Comparison of ENCODE assay signal across 8 cellular contexts in genomic region chr10:7408494-7409044, GRCh38. TPM values are rescaled to one million over a fixed set of nuclear protein-coding genes. Genes with fewer than 3 reads are reported as not detected.
DNase-seq lines count a peak whose midpoint lies in the region; ATAC-seq and TF ChIP-seq lines count a peak whose summit lies in the region.

No MANE protein-coding gene starts in this region.

- peaks cover 22 to 65% of the 10 kb centered on the region in 2 donors for H3K27me3 ChIP-seq in left lung

- H3K36me3 Mint-ChIP-seq in chondrocyte (ENCODE audit: low read depth), result no peaks in the 10 kb centered on the region

- TF ChIP-seq CTCF in VCaP (conservative IDR thresholded peaks at IDR 0.05) (peak; percentile 85), chondrocyte (IDR thresholded peaks at IDR 0.05) (peak; percentile 88), left lung (IDR thresholded peaks at IDR 0.05) (peak; percentile 38 to 56)

- H3K4me3 Mint-ChIP-seq in chondrocyte (ENCODE audit: unreplicated experiment), result peak overlapping the region; percentile 87

- no peaks in the 10 kb centered on the region for H3K9me3 ChIP-seq in left lung

- H3K4me3 ChIP-seq in left lung, result peak overlapping the region; percentile 64 to 69

- H3K4me1 Mint-ChIP-seq in chondrocyte (ENCODE audit: low read depth), result peaks cover 30% of the 10 kb centered on the region

- DNase-seq in GM03348 (ENCODE audit: low spot score) (peak; percentile 66), chondrocyte (ENCODE audit: low spot score) (no peak), left lung (peak; percentile 56 to 90), EL (no peak)
- DNase-seq in stimulated activated CD4-positive, alpha-beta T cell treated with anti-CD3 and anti-CD28 coated beads, TNF-alpha, amount 100 ng/mL, for 24 hours (ENCODE audit: low read depth in 3 of 3), result peak in 2 of 3 experiments; percentile 22 to 38

- intact Hi-C loops in left lung (cut with DNase I), result loop anchor here in 1 of 2 donors (5.0 kb wide), 1 partner anchor 146 kb away; no protein-coding TSS in a partner anchor

- peak; percentile 37 for ATAC-seq in HG03095 (IDR thresholded peaks at IDR 0.05; ENCODE audit: unreplicated experiment)
- ATAC-seq in left lung, result peak; percentile 68
- ATAC-seq in GM18858 (IDR thresholded peaks at IDR 0.05; ENCODE audit: unreplicated experiment), result no peak

- H3K4me1 ChIP-seq in left lung, result peaks cover 15 to 74% of the 10 kb centered on the region in 2 donors

- no peaks in the 10 kb centered on the region for H3K9me3 Mint-ChIP-seq in chondrocyte (ENCODE audit: low read depth)

- H3K27me3 Mint-ChIP-seq in chondrocyte (ENCODE audit: low read depth), result peaks cover 20% of the 10 kb centered on the region

- H3K36me3 ChIP-seq in left lung, result no peaks in the 10 kb centered on the region

- no peak overlapping the region for H3K27ac Mint-ChIP-seq in chondrocyte (ENCODE audit: unreplicated experiment)

- no peak overlapping the region for H3K27ac ChIP-seq in VCaP
- peak overlapping the region; percentile 16 to 41 for H3K27ac ChIP-seq in left lung

RNA-seq across cellular contexts. Expression of gene SFMBT2, which starts 2.3 kb away (rescaled TPM):
- total RNA-seq in chondrocyte (1.8 to 2.0 TPM (median 1.9 TPM) in 3 replicates), left lung (10 to 100 TPM in 1 of 2 donors, 1 to 10 TPM in 1; 6.0 to 12.6 TPM)

Comparison
In these comparisons a context has a peak if more than half of its experiments do, and no peak if none do; other contexts are left out.
1. DNase-seq: peak in GM03348 (single experiment), left lung (2 of 2) and stimulated activated CD4-positive, alpha-beta T cell treated with anti-CD3 and anti-CD28 coated beads, TNF-alpha, amount 100 ng/mL, for 24 hours (2 of 3); none in chondrocyte (single experiment) and EL (single experiment).
2. Peak in every context shown above with its lines, with median percentiles within 50 percentile points of each other: CTCF ChIP-seq.